2 cellular contexts compared by ENCODE assay signal in the genomic region with DNA sequence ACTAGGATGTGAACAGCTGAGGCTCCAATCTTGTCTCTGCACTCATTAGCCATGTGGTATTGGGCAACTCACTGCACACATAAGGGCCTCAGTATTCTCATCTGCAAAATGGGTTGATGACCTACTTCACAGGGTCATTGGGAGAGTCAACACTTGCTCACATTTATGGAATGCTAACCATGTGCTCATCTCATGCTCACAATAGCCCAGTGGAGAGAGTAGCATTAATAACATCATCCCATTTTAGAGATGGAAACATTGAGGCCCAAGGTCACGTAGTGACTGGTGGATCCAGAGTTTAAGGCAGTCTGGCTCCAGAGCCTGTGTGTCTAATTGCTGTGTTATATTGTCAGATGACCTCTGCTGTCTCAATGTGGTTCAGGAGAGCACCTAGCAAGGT.
TF ChIP-seq lines count a peak whose summit lies in the region.

No MANE protein-coding gene starts in this region.

TF ChIP-seq in HepG2, 621 proteins besides CTCF, POLR2A, EP300 and RAD21 (continued from another document):
- TF ChIP-seq ZNF629 (CRISPR knock-in tag; conservative IDR thresholded peaks at IDR 0.05) (peak; percentile 79), ZNF776 (CRISPR knock-in tag; IDR thresholded peaks at IDR 0.05) (no peak)

TF ChIP-seq in K562, 482 proteins besides CTCF, POLR2A, EP300 and RAD21 (continued from another document):
- TF ChIP-seq THAP7 (CRISPR knock-in tag; IDR thresholded peaks at IDR 0.05) (no peak), BCOR (IDR thresholded peaks at IDR 0.05) (peak; percentile 31; the same call in 1 of the 2 replicates), ADNP (tag; IDR thresholded peaks at IDR 0.05) (peak; percentile 74), RBM25 (IDR thresholded peaks at IDR 0.05; ENCODE audit: low read depth, low read length, severe bottlenecking) (peak; percentile 75), SAFB2 (IDR thresholded peaks at IDR 0.05; ENCODE audit: borderline replicate concordance, low read depth, low read length, severe bottlenecking) (no peak)
